8 cellular contexts compared by ENCODE assay signal in genomic region chr2:102103992-102104871, GRCh38. TPM values are rescaled to one million over a fixed set of nuclear protein-coding genes. Genes with fewer than 3 reads are reported as not detected.
DNase-seq lines count a peak whose midpoint lies in the region; ATAC-seq and TF ChIP-seq lines count a peak whose summit lies in the region.

No MANE protein-coding gene starts in this region.

- peak overlapping the region; percentile 64 for H2AFZ ChIP-seq in Loucy (ENCODE audit: low read length)

- H3K9me3 ChIP-seq in CD8-positive, alpha-beta T cell (ENCODE audit: low read length) = no peaks in the 10 kb centered on the region
- H3K9me3 ChIP-seq in Loucy (ENCODE audit: insufficient read depth, low read depth, low read length) (no peaks in the 10 kb centered on the region), gastroesophageal sphincter (no peaks in the 10 kb centered on the region), spleen (peaks cover 0 to 5% (median 0%) of the 10 kb centered on the region in 8 donors)

- H3K4me1 ChIP-seq in CD8-positive, alpha-beta T cell (ENCODE audit: insufficient read depth, low read length) = no peaks in the 10 kb centered on the region
- H3K4me1 ChIP-seq in Loucy (ENCODE audit: insufficient read depth, low read length, poor library complexity, severe bottlenecking) (no peaks in the 10 kb centered on the region), gastroesophageal sphincter (peaks cover 0 to 31% (median 5%) of the 10 kb centered on the region in 3 donors), spleen (peaks cover 0 to 29% (median 12%) of the 10 kb centered on the region in 6 donors)

- peaks cover 9% of the 10 kb centered on the region for H3K27me3 Mint-ChIP-seq in CD8-positive, alpha-beta T cell (ENCODE audit: low read depth)
- peaks cover 3% of the 10 kb centered on the region for H3K27me3 Mint-ChIP-seq in activated T-cell treated with anti-CD3 and anti-CD28 coated beads, Interleukin-2, amount 50 U/mL, for 4 hours (ENCODE audit: low read depth)

- CTCF ChIA-PET in CD8-positive, alpha-beta T cell (lab: Charles Lee) = interaction anchor here (1.2 kb wide), 1 partner anchor 84 kb away, joined by 3 read pairs; no protein-coding TSS in a partner anchor

- WGBS in gastroesophageal sphincter (ENCODE audit: low coverage in 1 of 2), 2 donors = 10 to 15% methylated on average over 5 to 13 of the region's 15 CpGs
- 5 to 16% (median 7%) methylated on average over 14 to 15 of the region's 15 CpGs for WGBS in spleen, 5 donors

- no peak overlapping the region for H3K4me3 ChIP-seq in CD8-positive, alpha-beta T cell (ENCODE audit: low read depth, low read length)
- H3K4me3 ChIP-seq in Loucy (ENCODE audit: low read length, poor library complexity, severe bottlenecking) = peak overlapping the region; percentile 55
- H3K4me3 ChIP-seq in gastroesophageal sphincter = peak overlapping the region; percentile 48 to 53
- peak overlapping the region; percentile 2 to 61 (median 18) for H3K4me3 ChIP-seq in spleen

- TF ChIP-seq EP300 in gastroesophageal sphincter (IDR thresholded peaks at IDR 0.05) = no peak

- no peak for TF ChIP-seq POLR2A in gastroesophageal sphincter (IDR thresholded peaks at IDR 0.05)
- no peak for TF ChIP-seq POLR2A in spleen (IDR thresholded peaks at IDR 0.05)

- no peak overlapping the region for H3K27ac Mint-ChIP-seq in CD8-positive, alpha-beta T cell

- peak overlapping the region; percentile 73 for H3K4me3 Mint-ChIP-seq in CD8-positive, alpha-beta T cell
- peak overlapping the region; percentile 83 for H3K4me3 Mint-ChIP-seq in activated T-cell treated with anti-CD3 and anti-CD28 coated beads, Interleukin-2, amount 50 U/mL, for 4 hours

- no peaks in the 10 kb centered on the region for H4K20me1 ChIP-seq in Loucy (ENCODE audit: insufficient read depth, low read length, poor library complexity, severe bottlenecking)

- no peaks in the 10 kb centered on the region for H3K9me2 ChIP-seq in Loucy (replicated peaks; ENCODE audit: low read depth, low read length)

- no peaks in the 10 kb centered on the region for H3F3A ChIP-seq in Loucy (ENCODE audit: low read depth)

- no peaks in the 10 kb centered on the region for H3K9me3 Mint-ChIP-seq in CD8-positive, alpha-beta T cell
- H3K9me3 Mint-ChIP-seq in activated T-cell treated with anti-CD3 and anti-CD28 coated beads, Interleukin-2, amount 50 U/mL, for 4 hours = peaks cover 3% of the 10 kb centered on the region

- TF ChIP-seq CTCF in CD8-positive, alpha-beta T cell (IDR thresholded peaks at IDR 0.05) = no peak
- no peak for TF ChIP-seq CTCF in Loucy (conservative IDR thresholded peaks at IDR 0.05; ENCODE audit: low read length)
- TF ChIP-seq CTCF in gastroesophageal sphincter (IDR thresholded peaks at IDR 0.05) = no peak
- no peak for TF ChIP-seq CTCF in spleen (IDR thresholded peaks at IDR 0.05 in 8 of 11, conservative IDR thresholded peaks at IDR 0.05 in 3 of 11)

- no peak overlapping the region for H3K9ac ChIP-seq in Loucy (ENCODE audit: low read depth, low read length, poor library complexity, severe bottlenecking)

- no peaks in the 10 kb centered on the region for H3K27me3 ChIP-seq in CD8-positive, alpha-beta T cell (ENCODE audit: insufficient read depth, low read length)
- H3K27me3 ChIP-seq in Loucy (ENCODE audit: insufficient read depth, low read length, poor library complexity, severe bottlenecking) = no peaks in the 10 kb centered on the region
- no peaks in the 10 kb centered on the region for H3K27me3 ChIP-seq in gastroesophageal sphincter
- H3K27me3 ChIP-seq in spleen (replicated peaks in 1 of 7) = peaks cover 0 to 22% (median 0%) of the 10 kb centered on the region in 7 donors

- no peaks in the 10 kb centered on the region for H3K79me2 ChIP-seq in Loucy (ENCODE audit: insufficient read depth, low read length)

- H3K4me1 Mint-ChIP-seq in CD8-positive, alpha-beta T cell (ENCODE audit: low read depth) = peaks cover 14% of the 10 kb centered on the region
- peaks cover 27% of the 10 kb centered on the region for H3K4me1 Mint-ChIP-seq in activated T-cell treated with anti-CD3 and anti-CD28 coated beads, Interleukin-2, amount 50 U/mL, for 4 hours (ENCODE audit: low read depth)

- no peaks in the 10 kb centered on the region for H3K36me3 ChIP-seq in CD8-positive, alpha-beta T cell (ENCODE audit: insufficient read depth, low read length)
- no peaks in the 10 kb centered on the region for H3K36me3 ChIP-seq in Loucy (ENCODE audit: insufficient read depth, low read length)
- H3K36me3 ChIP-seq in gastroesophageal sphincter = no peaks in the 10 kb centered on the region
- H3K36me3 ChIP-seq in spleen = no peaks in the 10 kb centered on the region

- POLR2A ChIA-PET in CD8-positive, alpha-beta T cell (lab: Charles Lee) = no interaction called here

- peak overlapping the region; percentile 67 for H3K4me2 ChIP-seq in Loucy (ENCODE audit: low read depth, low read length, poor library complexity, severe bottlenecking)

- peak in 5 of 7 experiments; percentile 6 to 38 (median 30) for DNase-seq in CD8-positive, alpha-beta T cell
- DNase-seq in activated T-cell treated with anti-CD3 and anti-CD28 coated beads, Interleukin-2, amount 50 U/mL, for 4 hours = peak; percentile 46
- DNase-seq in spleen (peak; percentile 72), iPS-NIHi7 (ENCODE audit: extremely low spot score) (no peak)
- no peak for DNase-seq in effector CD4-positive, alpha-beta T cell

- intact Hi-C loops in CD8-positive, alpha-beta T cell (cut with DNase I, micrococcal nuclease) = loop anchor here in 1 of 2 experiments (2.0 kb wide), 1 partner anchor 19 kb away; no protein-coding TSS in a partner anchor
- intact Hi-C loops in spleen (cut with DNase I; ENCODE audit: low total_unique reads) = no loop called here

- peak; percentile 40 for ATAC-seq in CD8-positive, alpha-beta T cell
- peak; percentile 81 for ATAC-seq in GM21619 (IDR thresholded peaks at IDR 0.05; ENCODE audit: unreplicated experiment)
- ATAC-seq in activated T-cell treated with anti-CD3 and anti-CD28 coated beads, Interleukin-2, amount 50 U/mL, for 4 hours = peak; percentile 83 to 85
- ATAC-seq in gastroesophageal sphincter = peak; percentile 86

- no peak overlapping the region for H3K27ac ChIP-seq in CD8-positive, alpha-beta T cell (ENCODE audit: low read depth, low read length)
- peak overlapping the region; percentile 72 to 86 (median 75) for H3K27ac ChIP-seq in gastroesophageal sphincter
- peak overlapping the region in 7 of 8 donors; percentile 7 to 75 (median 61) for H3K27ac ChIP-seq in spleen

- no peaks in the 10 kb centered on the region for H3K36me3 Mint-ChIP-seq in CD8-positive, alpha-beta T cell
- H3K36me3 Mint-ChIP-seq in activated T-cell treated with anti-CD3 and anti-CD28 coated beads, Interleukin-2, amount 50 U/mL, for 4 hours (ENCODE audit: insufficient read depth) = peaks cover 2% of the 10 kb centered on the region

RNA-seq across cellular contexts. Expression of gene IL1R1, which starts 38.3 kb away (rescaled TPM):
- total RNA-seq in CD8-positive, alpha-beta T cell = under 1 TPM; 0.06 to 0.08 TPM
- 10 to 100 TPM; 19.6 to 33.5 (median 21.3) TPM for total RNA-seq in activated T-cell treated with anti-CD3 and anti-CD28 coated beads, Interleukin-2, amount 50 U/mL, for 4 hours
- 100 to 1,000 TPM in 1 of 4 donors, 10 to 100 TPM in 3; 51.1 to 141 (median 70.9) TPM for total RNA-seq in gastroesophageal sphincter
- 100 to 1,000 TPM in 1 of 7 donors, 10 to 100 TPM in 6; 66.9 to 163 (median 80.8) TPM for total RNA-seq in spleen
- polyA plus RNA-seq in spleen = 10 to 100 TPM in 2 of 3 donors, 1 to 10 TPM in 1; 7.6 to 17.0 (median 14.3) TPM

Comparison
In these comparisons a context has a peak if more than half of its experiments do, and no peak if none do; other contexts are left out.
1. DNase-seq: peak in CD8-positive, alpha-beta T cell (5 of 7), activated T-cell treated with anti-CD3 and anti-CD28 coated beads, Interleukin-2, amount 50 U/mL, for 4 hours (single experiment) and spleen (single experiment); none in effector CD4-positive, alpha-beta T cell (single experiment) and iPS-NIHi7 (single experiment).
2. RNA of gene IL1R1, which starts 38.3 kb away (total RNA-seq): 66.9 to 163 TPM in spleen, 51.1 to 141 TPM in gastroesophageal sphincter and 19.6 to 33.5 TPM in activated T-cell treated with anti-CD3 and anti-CD28 coated beads, Interleukin-2, amount 50 U/mL, for 4 hours; 0.06 to 0.08 TPM in CD8-positive, alpha-beta T cell; every median in the first group is over 10 times any median in the second.
3. Peak in every context shown above with its lines, with median percentiles within 50 percentile points of each other: ATAC-seq.